22 cellular contexts compared by ENCODE assay signal in the genomic region with DNA sequence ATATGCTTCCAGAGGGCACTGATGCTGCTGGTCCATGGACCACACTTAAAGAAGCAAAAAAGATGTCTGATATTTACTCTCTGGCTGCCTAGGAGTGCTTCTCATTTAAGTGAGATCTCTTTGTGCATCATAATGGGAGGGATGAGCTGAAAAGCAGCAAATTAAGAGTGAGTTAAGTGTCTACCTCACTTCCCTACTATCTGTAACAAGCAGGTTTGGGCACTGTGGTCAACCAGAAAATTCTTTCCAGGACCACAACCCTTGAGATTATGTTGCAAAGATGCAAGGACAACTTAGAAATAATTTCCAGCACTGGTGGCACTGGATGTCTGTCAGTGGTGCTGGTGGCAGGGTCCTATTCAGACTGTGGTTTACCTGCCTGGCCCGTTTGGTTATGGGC. TPM values are rescaled to one million over a fixed set of nuclear protein-coding genes. Genes with fewer than 3 reads are reported as not detected.
A peak's percentile ranks its signal among the peaks of the same experiment; 100 is the strongest.
DNase-seq lines count a peak whose midpoint lies in the region; ATAC-seq, FAIRE-seq and TF ChIP-seq lines count a peak whose summit lies in the region.
"Had no signal": no experiment of that assay in that cellular context is flagged by ENCODE, and none has a peak within 500 bp of the region (broad histone marks: within the 10 kb centered on the region; RNA-seq: fewer than 3 reads in every experiment).

No MANE protein-coding gene starts in this region.

- H4K20me1 ChIP-seq in GM12878 (ENCODE audit: control insufficient read depth, insufficient read depth) = no peaks in the 10 kb centered on the region

- H3K79me2 ChIP-seq in GM12878 (ENCODE audit: control insufficient read depth, insufficient read depth, low read length) = no peaks in the 10 kb centered on the region

- H3K27me3 ChIP-seq in GM12878 (replicated peaks in 1 of 2; ENCODE audit: control insufficient read depth in 2 of 2, insufficient read depth in 2 of 2, low read length in 1 of 2) = no peaks in the 10 kb centered on the region
- H3K27me3 ChIP-seq in A673 (replicated peaks; ENCODE audit: insufficient read depth, low read depth, low read length, poor library complexity) = no peaks in the 10 kb centered on the region

- no peak overlapping the region for H3K9ac ChIP-seq in GM12878 (ENCODE audit: control insufficient read depth, insufficient read depth, low read length)

- TF ChIP-seq CTCF in GM12878 (IDR thresholded peaks at IDR 0.05 in 2 of 3, conservative IDR thresholded peaks at IDR 0.05 in 1 of 3; ENCODE audit: control insufficient read depth in 2 of 3, extremely low read depth in 1 of 3, insufficient read depth in 1 of 3, low read depth in 3 of 3, low read length in 3 of 3) = no peak
- TF ChIP-seq CTCF in A673 (conservative IDR thresholded peaks at IDR 0.05; ENCODE audit: low read depth, low read length) = no peak

- WGBS in GM12878 (ENCODE audit: insufficient coverage, insufficient replicate concordance, low lambda C conversion rate, missing lambda C conversion rate) = 82% methylated on average over 1 of the region's 1 CpG

- POLR2A ChIA-PET in GM12878 (lab: Charles Lee) (no interaction called here), A673 (lab: Charles Lee; ENCODE audit: low non-redundant PET) (no interaction called here)

- peaks cover 3% of the 10 kb centered on the region for H3K27me3 Mint-ChIP-seq in activated naive CD8-positive, alpha-beta T cell treated with anti-CD3 and anti-CD28 coated beads, Interleukin-2, amount 50 U/mL, for 24 hours
- peaks cover 11% of the 10 kb centered on the region for H3K27me3 Mint-ChIP-seq in activated naive CD8-positive, alpha-beta T cell treated with anti-CD3 and anti-CD28 coated beads for 36 hours
- peaks cover 11% of the 10 kb centered on the region for H3K27me3 Mint-ChIP-seq in stimulated activated memory B cell treated with anti-CD40 and anti-IgM and Interleukin-4, amounts not matched to agents 10 μg/mL and 1 μg/mL and 100 μg/mL, for 72 hours
- H3K27me3 Mint-ChIP-seq: B cell had no signal

- H3K4me1 Mint-ChIP-seq in activated naive CD8-positive, alpha-beta T cell treated with anti-CD3 and anti-CD28 coated beads, Interleukin-2, amount 50 U/mL, for 24 hours = peaks cover 16% of the 10 kb centered on the region
- H3K4me1 Mint-ChIP-seq in activated naive CD8-positive, alpha-beta T cell treated with anti-CD3 and anti-CD28 coated beads for 36 hours = peaks cover 24% of the 10 kb centered on the region
- peaks cover 6% of the 10 kb centered on the region for H3K4me1 Mint-ChIP-seq in stimulated activated memory B cell treated with anti-CD40 and anti-IgM and Interleukin-4, amounts not matched to agents 10 μg/mL and 1 μg/mL and 100 μg/mL, for 72 hours

- no peak for DNase-seq in activated naive CD8-positive, alpha-beta T cell treated with anti-CD3 and anti-CD28 coated beads, Interleukin-2, amount 50 U/mL, for 24 hours
- no peak for DNase-seq in activated naive CD8-positive, alpha-beta T cell treated with anti-CD3 and anti-CD28 coated beads for 36 hours
- peak; percentile 13 for DNase-seq in RPMI7951 (ENCODE audit: low read depth)
- DNase-seq in GM12878 (ENCODE audit: low read depth, low spot score) = no peak
- DNase-seq in H54 (ENCODE audit: insufficient read length, low spot score) = no peak
- DNase-seq in A673 (ENCODE audit: low spot score) = no peak
- DNase-seq: 8988T, DMS 273 treated with DMSO at 0.1 percent for 48 hours, GDM1, NCI-H1092, NCI-H146, NCI-H2029 treated with DMSO at 0.1 percent for 48 hours, NCI-H2171, NCI-H446, SHP77 had no signal

- SMC1A ChIA-PET in GM12878 (lab: Charles Lee; ENCODE audit: uncharacterized antibody, unreplicated experiment) = interaction anchor here (0.6 kb wide), 1 partner anchor 233 kb away, joined by 3 read pairs; no protein-coding TSS in a partner anchor

- in situ Hi-C loops in GM12878 (cut with MboI) = no loop called here

- no peak overlapping the region for H2AFZ ChIP-seq in GM12878 (ENCODE audit: control insufficient read depth, low read depth, low read length)

- H3K27ac ChIP-seq in GM12878 (ENCODE audit: control insufficient read depth, insufficient read depth) (no peak overlapping the region), A673 (ENCODE audit: low read depth, low read length, poor library complexity, severe bottlenecking) (no peak overlapping the region)
- H3K27ac ChIP-seq: SK-N-MC had no signal

- H3K4me3 Mint-ChIP-seq in activated naive CD8-positive, alpha-beta T cell treated with anti-CD3 and anti-CD28 coated beads, Interleukin-2, amount 50 U/mL, for 24 hours = no peak overlapping the region
- H3K4me3 Mint-ChIP-seq in activated naive CD8-positive, alpha-beta T cell treated with anti-CD3 and anti-CD28 coated beads for 36 hours = no peak overlapping the region
- no peak overlapping the region for H3K4me3 Mint-ChIP-seq in stimulated activated memory B cell treated with anti-CD40 and anti-IgM and Interleukin-4, amounts not matched to agents 10 μg/mL and 1 μg/mL and 100 μg/mL, for 72 hours
- H3K4me3 Mint-ChIP-seq: B cell had no signal

- RAD21 ChIA-PET in GM12878 (lab: Charles Lee; ENCODE audit: unreplicated experiment) = interaction anchor here (1.5 kb wide), 1 partner anchor 433 kb away, joined by 5 read pairs; no protein-coding TSS in a partner anchor

- no TSS peak for BruUV-seq in GM12878 (replicated peaks; lab: Mats Ljungman, UMichigan)
- no TSS peak for BruUV-seq in A673 (replicated peaks; lab: Mats Ljungman, UMichigan)

- H3K9me3 ChIP-seq in GM12878 (replicated peaks; ENCODE audit: control insufficient read depth, insufficient read depth, low read length) (no peaks in the 10 kb centered on the region), A673 (ENCODE audit: low read depth, low read length, poor library complexity, severe bottlenecking) (no peaks in the 10 kb centered on the region)

- TF ChIP-seq RAD21 in GM12878 (IDR thresholded peaks at IDR 0.05; ENCODE audit: insufficient read depth, low read depth, low read length) = no peak

- CTCF ChIA-PET in GM12878 (lab: Yijun Ruan, JAX) (interaction anchor here (0.9 to 1.4 kb wide), 3 partner anchors 13 to 433 kb away, joined by 3 to 4 read pairs (median 3); no protein-coding TSS in a partner anchor), A673 (lab: Charles Lee) (no interaction called here)

- peak; percentile 29 for ATAC-seq in activated naive CD8-positive, alpha-beta T cell treated with anti-CD3 and anti-CD28 coated beads, Interleukin-2, amount 50 U/mL, for 24 hours
- peak; percentile 27; the same call in 2 of the 3 replicates for ATAC-seq in GM12878
- no peak for ATAC-seq in stimulated activated memory B cell treated with anti-CD40 and anti-IgM and Interleukin-4, amounts not matched to agents 10 μg/mL and 1 μg/mL and 100 μg/mL, for 72 hours
- ATAC-seq in GM18498 (IDR thresholded peaks at IDR 0.05; ENCODE audit: unreplicated experiment) = no peak
- ATAC-seq: K562 had no signal

- no peak for FAIRE-seq in GM12878 (lab: Jason Lieb, UNC)
- no peak for FAIRE-seq in H54 (lab: Jason Lieb, UNC)
- FAIRE-seq: H1, K562, RCC 7860 had no signal

- H3K4me3 ChIP-seq in GM12878 (no peak overlapping the region), A673 (ENCODE audit: low read depth, low read length, poor library complexity, severe bottlenecking) (no peak overlapping the region)
- H3K4me3 ChIP-seq: K562, SK-N-MC had no signal

- no peak overlapping the region for H3K4me2 ChIP-seq in GM12878 (ENCODE audit: control insufficient read depth, insufficient read depth)

- H3K4me1 ChIP-seq in GM12878 (ENCODE audit: control insufficient read depth, insufficient read depth, low read length) (peaks cover 7% of the 10 kb centered on the region; the same call in 1 of the 2 replicates), A673 (ENCODE audit: insufficient read depth, low read length, poor library complexity, severe bottlenecking) (peaks cover 14% of the 10 kb centered on the region)

- TF ChIP-seq POLR2A in GM12878 (IDR thresholded peaks at IDR 0.05; ENCODE audit: low read depth, low read length) (no peak), H54 (IDR thresholded peaks at IDR 0.05; ENCODE audit: low read depth, low read length) (no peak)

- H3K36me3 ChIP-seq in GM12878 (ENCODE audit: control insufficient read depth in 2 of 2, insufficient read depth in 2 of 2, low read length in 1 of 2) = no peaks in the 10 kb centered on the region
- H3K36me3 ChIP-seq in A673 (ENCODE audit: insufficient read depth, low read length, poor library complexity, severe bottlenecking) = no peaks in the 10 kb centered on the region

- intact Hi-C loops in GM12878 (cut with micrococcal nuclease; ENCODE audit: unreplicated experiment) = no loop called here
- intact Hi-C loops in A673 (cut with micrococcal nuclease; ENCODE audit: unreplicated experiment) = no loop called here

- H3K9me3 Mint-ChIP-seq in activated naive CD8-positive, alpha-beta T cell treated with anti-CD3 and anti-CD28 coated beads, Interleukin-2, amount 50 U/mL, for 24 hours = no peaks in the 10 kb centered on the region
- no peaks in the 10 kb centered on the region for H3K9me3 Mint-ChIP-seq in activated naive CD8-positive, alpha-beta T cell treated with anti-CD3 and anti-CD28 coated beads for 36 hours
- no peaks in the 10 kb centered on the region for H3K9me3 Mint-ChIP-seq in stimulated activated memory B cell treated with anti-CD40 and anti-IgM and Interleukin-4, amounts not matched to agents 10 μg/mL and 1 μg/mL and 100 μg/mL, for 72 hours

- H3K27ac Mint-ChIP-seq in activated naive CD8-positive, alpha-beta T cell treated with anti-CD3 and anti-CD28 coated beads, Interleukin-2, amount 50 U/mL, for 24 hours = no peak overlapping the region
- no peak overlapping the region for H3K27ac Mint-ChIP-seq in activated naive CD8-positive, alpha-beta T cell treated with anti-CD3 and anti-CD28 coated beads for 36 hours
- peak overlapping the region; percentile 18 for H3K27ac Mint-ChIP-seq in stimulated activated memory B cell treated with anti-CD40 and anti-IgM and Interleukin-4, amounts not matched to agents 10 μg/mL and 1 μg/mL and 100 μg/mL, for 72 hours
- H3K27ac Mint-ChIP-seq: B cell had no signal

- no peaks in the 10 kb centered on the region for H3K36me3 Mint-ChIP-seq in activated naive CD8-positive, alpha-beta T cell treated with anti-CD3 and anti-CD28 coated beads, Interleukin-2, amount 50 U/mL, for 24 hours (ENCODE audit: low read depth)
- no peaks in the 10 kb centered on the region for H3K36me3 Mint-ChIP-seq in activated naive CD8-positive, alpha-beta T cell treated with anti-CD3 and anti-CD28 coated beads for 36 hours
- H3K36me3 Mint-ChIP-seq in stimulated activated memory B cell treated with anti-CD40 and anti-IgM and Interleukin-4, amounts not matched to agents 10 μg/mL and 1 μg/mL and 100 μg/mL, for 72 hours = peaks cover 5% of the 10 kb centered on the region

- TF ChIP-seq EP300 in GM12878 (IDR thresholded peaks at IDR 0.05; ENCODE audit: borderline replicate concordance in 1 of 2, control insufficient read depth in 1 of 2, low read depth in 2 of 2, low read length in 2 of 2) = no peak

RNA-seq across cellular contexts. Expression of a gene that starts 52.1 kb away (rescaled TPM):
- 10 to 100 TPM; 13.6 to 15.3 TPM for total RNA-seq in activated naive CD8-positive, alpha-beta T cell treated with anti-CD3 and anti-CD28 coated beads for 36 hours
- 18.3 and 20.1 TPM in 2 replicates for total RNA-seq in RPMI7951 (2014; rRNA removed; shearing (Covaris generic))
- total RNA-seq in GM12878 (2013; cell fraction: nucleolus; rRNA removed) = 44.5 and 46.1 TPM in 2 replicates
- total RNA-seq in GM12878 (2014; rRNA removed) (15.5 and 18.4 TPM in 2 replicates), GM12878 (2014; rRNA removed; fragmentation: Illumina TruSeq; extraction: Trizol) (16.5 and 17.5 TPM in 2 replicates), GM12878 (2021) (14.3 and 16.2 TPM in 2 replicates), A673 (2021) (22.8 and 28.5 TPM in 2 replicates)
- 7.9 TPM for polyA plus RNA-seq in GM12878 (2011; ENCODE audit: low read depth)
- polyA plus RNA-seq in GM12878 (2011; rRNA removed) (21.7 and 30.6 TPM in 2 replicates), GM12878 (2014; fragmentation: Illumina TruSeq; extraction: Trizol) (23.2 and 26.2 TPM in 2 replicates), GM12878 (2014; fragmentation: Nextera tagmentation; extraction: Ambion mirVana) (1 to 10 TPM; 7.9 to 8.0 TPM), GM12878 (2014; rRNA removed) (14.2 and 16.7 TPM in 2 replicates), GM12878 (2016; fragmentation: Nextera tagmentation; extraction: Ambion mirVana) (10 to 100 TPM in 1 of 2 experiments, 1 to 10 TPM in 1; 9.1 to 12.0 TPM)
- 9.6 and 11.6 TPM in 2 replicates for polyA plus RNA-seq in GM12878 (2011; cell fraction: cytosol; rRNA removed)
- 17.2 and 25.2 TPM in 2 replicates for polyA plus RNA-seq in GM12878 (2011; cell fraction: nucleus; rRNA removed)
- 8.0 and 11.1 TPM in 2 replicates for polyA plus RNA-seq in GM12878 (2012)
- polyA minus RNA-seq in GM12878 (2011; rRNA and poly(A)+ RNA removed) = 14.4 and 21.4 TPM in 2 replicates
- 7.3 and 7.6 TPM in 2 replicates for polyA minus RNA-seq in GM12878 (2011; cell fraction: cytosol; rRNA and poly(A)+ RNA removed)
- 16.7 and 21.0 TPM in 2 replicates for polyA minus RNA-seq in GM12878 (2011; cell fraction: nucleus; rRNA and poly(A)+ RNA removed)

Comparison
In these comparisons a context has a peak if more than half of its experiments do, and no peak if none do; other contexts are left out.
1. ATAC-seq: peak in activated naive CD8-positive, alpha-beta T cell treated with anti-CD3 and anti-CD28 coated beads, Interleukin-2, amount 50 U/mL, for 24 hours (single experiment) and GM12878 (single experiment); none in stimulated activated memory B cell treated with anti-CD40 and anti-IgM and Interleukin-4, amounts not matched to agents 10 μg/mL and 1 μg/mL and 100 μg/mL, for 72 hours (single experiment) and GM18498 (single experiment).